ENCODE assay signal across 25 cellular contexts in the genomic region with DNA sequence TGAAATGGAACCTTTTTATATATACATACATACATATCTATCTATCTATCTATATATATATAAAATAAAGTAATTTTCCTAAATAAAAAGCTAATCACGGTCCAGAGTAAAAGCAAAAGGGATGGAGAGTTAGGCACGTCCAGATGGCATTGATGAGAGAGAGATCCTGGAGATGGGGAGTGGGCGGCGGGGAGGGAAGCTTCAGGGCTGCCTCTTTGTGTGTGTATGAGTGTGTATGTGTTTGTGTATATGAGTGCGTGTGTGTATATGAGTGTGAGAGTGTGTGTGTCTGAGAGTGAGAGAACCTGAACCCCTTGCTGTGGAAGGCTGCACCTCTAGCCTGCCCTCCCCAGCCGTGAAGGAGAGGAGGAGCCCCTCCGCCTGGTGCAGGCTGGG. TPM values are rescaled to one million over a fixed set of nuclear protein-coding genes. Genes with fewer than 3 reads are reported as not detected.
DNase-seq lines count a peak whose midpoint lies in the region; ATAC-seq, FAIRE-seq and TF ChIP-seq lines count a peak whose summit lies in the region.
"Had no signal": no experiment of that assay in that cellular context is flagged by ENCODE, and none has a peak within 500 bp of the region (broad histone marks: within the 10 kb centered on the region; RNA-seq: fewer than 3 reads in every experiment).

No MANE protein-coding gene starts in this region.

- 71% methylated on average over 3 of the region's 7 CpGs; no CpG with 5 or more reads in 1 of the 2 experiments for WGBS in IMR-90 (ENCODE audit: extremely low coverage in 2 of 2, insufficient read length in 1 of 2), 2 experiments

- no peak overlapping the region for H3K23ac ChIP-seq in IMR-90 (ENCODE audit: low read depth, low read length)

- H3K4ac ChIP-seq in IMR-90 (ENCODE audit: low read depth, low read length), result no peak overlapping the region

- no peaks in the 10 kb centered on the region; the same call in 1 of the 2 replicates for H4K20me1 ChIP-seq in BLaER1
- no peaks in the 10 kb centered on the region for H4K20me1 ChIP-seq in IMR-90 (ENCODE audit: insufficient read depth, low read length)
- no peaks in the 10 kb centered on the region for H4K20me1 ChIP-seq in neural cell (ENCODE audit: insufficient read depth)

- no peak overlapping the region for H2BK15ac ChIP-seq in IMR-90 (ENCODE audit: low read depth, low read length)

- H3K9me2 ChIP-seq in neural cell (ENCODE audit: insufficient read depth, low read length), result no peaks in the 10 kb centered on the region

- H3K9me3 ChIP-seq in BLaER1 (no peaks in the 10 kb centered on the region), IMR-90 (ENCODE audit: control insufficient read depth, insufficient read depth, low read length) (no peaks in the 10 kb centered on the region), neural cell (ENCODE audit: low read length) (no peaks in the 10 kb centered on the region)
- H3K9me3 ChIP-seq: esophagus muscularis mucosa, ovary, uterus had no signal

- no peak overlapping the region for H2BK5ac ChIP-seq in IMR-90 (ENCODE audit: low read depth, low read length, poor library complexity, severe bottlenecking)

- CTCF ChIA-PET in IMR-90 (lab: Yijun Ruan, JAX), result interaction anchor here (0.6 to 1.7 kb wide), 6 partner anchors 9 to 143 kb away, joined by 3 to 8 read pairs (median 4); no protein-coding TSS in a partner anchor
- CTCF ChIA-PET in RWPE1 (lab: Yijun Ruan, JAX), result interaction anchor here (0.5 to 3.1 kb wide), 9 partner anchors 10 to 157 kb away, joined by 3 to 23 read pairs (median 3); no protein-coding TSS in a partner anchor

- H4K8ac ChIP-seq in IMR-90 (ENCODE audit: low read depth in 2 of 2, low read length in 2 of 2), result no peak overlapping the region

- H3F3A ChIP-seq in neural cell (ENCODE audit: insufficient read depth, low read length, poor library complexity, severe bottlenecking), result peaks cover 14% of the 10 kb centered on the region

- no peak overlapping the region for H4K91ac ChIP-seq in IMR-90 (ENCODE audit: insufficient read depth, low read depth, low read length)

- no peak for TF ChIP-seq EP300 in neural cell (conservative IDR thresholded peaks at IDR 0.05; ENCODE audit: poor library complexity, severe bottlenecking)

- H3K27ac ChIP-seq in BLaER1 (no peak overlapping the region), IMR-90 (ENCODE audit: insufficient read depth, low read length) (no peak overlapping the region), dorsolateral prefrontal cortex (peak overlapping the region in 46 of 59 donors; percentile 2 to 79 (median 50)), neural cell (ENCODE audit: low read length) (peak overlapping the region; percentile 98), RWPE1 (no peak overlapping the region)
- H3K27ac ChIP-seq: esophagus muscularis mucosa, HL-60, ovary, skin epidermis, uterus had no signal

- H3K4me1 ChIP-seq in BLaER1, result peaks cover 33% of the 10 kb centered on the region
- H3K4me1 ChIP-seq in IMR-90 (ENCODE audit: control insufficient read depth, insufficient read depth, low read length), result peaks cover 5% of the 10 kb centered on the region
- H3K4me1 ChIP-seq: uterus had no signal

- H3K4me2 ChIP-seq in BLaER1, result peak overlapping the region; percentile 74
- H3K4me2 ChIP-seq in IMR-90 (ENCODE audit: low read depth, low read length), result no peak overlapping the region
- H3K4me2 ChIP-seq in neural cell (ENCODE audit: low read length), result peak overlapping the region; percentile 84

- H2BK20ac ChIP-seq in IMR-90 (ENCODE audit: low read depth, low read length), result no peak overlapping the region

- H3K18ac ChIP-seq in IMR-90 (ENCODE audit: low read depth, low read length), result no peak overlapping the region

- H3K4me3 ChIP-seq in BLaER1, result no peak overlapping the region
- H3K4me3 ChIP-seq in IMR-90 (ENCODE audit: insufficient read depth, low read depth, low read length), result no peak overlapping the region
- no peak overlapping the region for H3K4me3 ChIP-seq in dorsolateral prefrontal cortex
- peak overlapping the region; percentile 61 for H3K4me3 ChIP-seq in neural cell (ENCODE audit: low read length)
- H3K4me3 ChIP-seq: esophagus muscularis mucosa, ovary, skin epidermis, uterus had no signal

- no peak for FAIRE-seq in urothelium cell line (lab: Jason Lieb, UNC)
- FAIRE-seq: astrocyte, GM12892, keratinocyte, RCC 7860 had no signal

- TF ChIP-seq RAD21 in IMR-90 (IDR thresholded peaks at IDR 0.05; ENCODE audit: low read length), result no peak
- no peak for TF ChIP-seq RAD21 in neural cell (conservative IDR thresholded peaks at IDR 0.05)

- TF ChIP-seq POLR2A in IMR-90 (IDR thresholded peaks at IDR 0.05; ENCODE audit: low read depth, low read length), result no peak

- POLR2A ChIA-PET in IMR-90 (lab: Charles Lee; ENCODE audit: unreplicated experiment), result interaction anchor here (0.6 kb wide), 1 partner anchor 206 kb away, joined by 10 read pairs; no protein-coding TSS in a partner anchor
- POLR2A ChIA-PET in RWPE1 (lab: Yijun Ruan, JAX; ENCODE audit: low non-redundant PET), result no interaction called here

- no peaks in the 10 kb centered on the region for H3K79me2 ChIP-seq in neural cell (replicated peaks; ENCODE audit: insufficient read depth, low read length)

- H3K36me3 ChIP-seq in BLaER1 (no peaks in the 10 kb centered on the region), IMR-90 (ENCODE audit: control insufficient read depth, insufficient read depth, low read length) (no peaks in the 10 kb centered on the region), neural cell (ENCODE audit: insufficient read depth, low read length) (no peaks in the 10 kb centered on the region)
- H3K36me3 ChIP-seq: esophagus muscularis mucosa, ovary, uterus had no signal

- no peak overlapping the region for H2AK5ac ChIP-seq in IMR-90 (ENCODE audit: low read depth, low read length)

- H2AFZ ChIP-seq in IMR-90 (replicated peaks; ENCODE audit: low read length, poor library complexity) (peak overlapping the region; percentile 34), neural cell (ENCODE audit: low read depth, low read length) (peak overlapping the region; percentile 37)

- no peak overlapping the region for H2AK9ac ChIP-seq in IMR-90 (replicated peaks; ENCODE audit: low read depth, low read length, poor library complexity)

- BruUV-seq in IMR-90 (replicated peaks; lab: Mats Ljungman, UMichigan), result no TSS peak

- H3K27me3 ChIP-seq in BLaER1 (peaks cover 14% of the 10 kb centered on the region), IMR-90 (ENCODE audit: control insufficient read depth, insufficient read depth, low read length) (peaks cover 7% of the 10 kb centered on the region; the same call in 1 of the 2 replicates), dorsolateral prefrontal cortex (peaks cover 0 to 9% (median 0%) of the 10 kb centered on the region in 45 donors), neural cell (ENCODE audit: insufficient read depth, low read depth, low read length) (no peaks in the 10 kb centered on the region)
- H3K27me3 ChIP-seq: ovary, uterus had no signal

- 0 out of 2 replicates have a peak, but pooled peaks cover 6% of the 10 kb centered on the region for H3K9me1 ChIP-seq in IMR-90 (ENCODE audit: insufficient read depth, low read length)

- no peaks in the 10 kb centered on the region for H3K79me1 ChIP-seq in IMR-90 (ENCODE audit: low read depth in 1 of 2, low read length in 2 of 2)

- H3K56ac ChIP-seq in IMR-90 (ENCODE audit: extremely low read depth, insufficient read depth, low read length), result no peak overlapping the region

- no peak overlapping the region for H3K9ac ChIP-seq in BLaER1
- no peak overlapping the region for H3K9ac ChIP-seq in IMR-90 (ENCODE audit: low read depth, low read length)
- peak overlapping the region; percentile 80 for H3K9ac ChIP-seq in neural cell (ENCODE audit: low read length)

- no peak for ATAC-seq in IMR-90 (ENCODE audit: low read depth)
- ATAC-seq in HG02610 (IDR thresholded peaks at IDR 0.05; ENCODE audit: unreplicated experiment), result no peak
- ATAC-seq: left ventricle myocardium superior; naive thymus-derived CD4-positive, alpha-beta T cell; stimulated activated naive B cell treated with anti-CD40 and anti-IgM and Interleukin-4, amounts not matched to agents 10 μg/mL and 1 μg/mL and 100 μg/mL, for 72 hours had no signal

- no peak for DNase-seq in IMR-90
- no peak for DNase-seq in dorsolateral prefrontal cortex
- no peak for DNase-seq in urothelium cell line (ENCODE audit: low spot score)
- DNase-seq in D341Med (ENCODE audit: low spot score), result no peak
- no peak for DNase-seq in RWPE1 (ENCODE audit: low spot score)
- DNase-seq: activated B cell treated with CpG ODN at 0.5 μM for 24 hours; activated CD4-positive, alpha-beta T cell treated with anti-CD3 and anti-CD28 coated beads, Interleukin-2, amount 50 U/mL, for 4 hours; activated T-cell treated with anti-CD3 and anti-CD28 coated beads, Interleukin-2, amount 50 U/mL, for 48 hours; foreskin fibroblast; left ventricle myocardium superior; midbrain; naive thymus-derived CD4-positive, alpha-beta T cell; stimulated activated naive B cell treated with anti-CD40 and anti-IgM and Interleukin-4, amounts not matched to agents 10 μg/mL and 1 μg/mL and 100 μg/mL, for 72 hours; uterus had no signal

- H4K5ac ChIP-seq in IMR-90 (ENCODE audit: low read depth, low read length), result no peak overlapping the region

- no peak overlapping the region for H3K14ac ChIP-seq in IMR-90 (replicated peaks; ENCODE audit: low read depth, low read length)

- H2BK120ac ChIP-seq in IMR-90 (ENCODE audit: low read depth, low read length), result no peak overlapping the region

- intact Hi-C loops in IMR-90 (cut with micrococcal nuclease) (loop anchor here (2.0 kb wide), 1 partner anchor 67 kb away; no protein-coding TSS in a partner anchor), dorsolateral prefrontal cortex (cut with DNase I) (loop anchor here (2.0 to 5.0 kb wide), 3 partner anchors 77 to 145 kb away; partner anchors contain the start of gene SPATA20 (in 1 of the 2))

- no peak for TF ChIP-seq CTCF in IMR-90 (conservative IDR thresholded peaks at IDR 0.05; ENCODE audit: low read depth, low read length)
- no peak for TF ChIP-seq CTCF in dorsolateral prefrontal cortex (IDR thresholded peaks at IDR 0.05 in 54 of 56, conservative IDR thresholded peaks at IDR 0.05 in 2 of 56; ENCODE audit: low read depth in 1 of 56, partially characterized antibody in 56 of 56)
- TF ChIP-seq CTCF in neural cell (IDR thresholded peaks at IDR 0.05; ENCODE audit: poor library complexity, severe bottlenecking), result peak; percentile 32
- TF ChIP-seq CTCF in RWPE1 (conservative IDR thresholded peaks at IDR 0.05; ENCODE audit: low read depth), result no peak

- dilution Hi-C loops in IMR-90 (cut with HindIII; ENCODE audit: low sequenced_read_pairs, unreplicated experiment), result no loop called here

- in situ Hi-C loops in IMR-90 (cut with MboI; ENCODE audit: low sequenced_read_pairs), result loop anchor here (5.0 kb wide), 1 partner anchor 80 kb away; the partner anchor contains the start of gene SPATA20

RNA-seq across cellular contexts. Expression of gene ABCC3, which starts 7.3 kb away (rescaled TPM):
- total RNA-seq in IMR-90 (2012; rRNA removed) (2.2 and 3.2 TPM in 2 replicates), dorsolateral prefrontal cortex (1 to 10 TPM in 114 of 120 experiments, under 1 TPM in 6; 0.52 to 9.2 (median 2.7) TPM)
- polyA plus RNA-seq in IMR-90 (2012; rRNA removed) (6.0 and 6.6 TPM in 2 replicates), neural cell (0.08 TPM in 1 of 2 replicates, not detected in the other)
- polyA plus RNA-seq in IMR-90 (2012; cell fraction: cytosol; rRNA removed), result 1.7 and 5.8 TPM in 2 replicates
- 61.3 and 69.4 TPM in 2 replicates for polyA plus RNA-seq in IMR-90 (2012; cell fraction: nucleus; rRNA removed; ENCODE audit: low replicate concordance)
- polyA minus RNA-seq in neural cell, result not detected in 2 replicates
- polyA plus RNA-seq: naive thymus-derived CD4-positive, alpha-beta T cell had no signal

Comparison
In these comparisons a context has a peak if more than half of its experiments do, and no peak if none do; other contexts are left out.
1. H3K27ac ChIP-seq: peak in dorsolateral prefrontal cortex (46 of 59) and neural cell (single experiment); none in BLaER1 (single experiment), IMR-90 (single experiment) and RWPE1 (single experiment).